8 cellular contexts compared by ENCODE assay signal in genomic region chr18:32093106-32093511, GRCh38. TPM values are rescaled to one million over a fixed set of nuclear protein-coding genes. Genes with fewer than 3 reads are reported as not detected.
A peak's percentile ranks its signal among the peaks of the same experiment; 100 is the strongest.
DNase-seq lines count a peak whose midpoint lies in the region; ATAC-seq and TF ChIP-seq lines count a peak whose summit lies in the region.

No MANE protein-coding gene starts in this region.

- no peak for TF ChIP-seq CTCF in right lobe of liver (IDR thresholded peaks at IDR 0.05)

- H3K36me3 ChIP-seq in right lobe of liver = no peaks in the 10 kb centered on the region

- ATAC-seq in HG02840 (IDR thresholded peaks at IDR 0.05; ENCODE audit: low FRiP score, unreplicated experiment) = peak; percentile 27
- peak in 3 of 4 donors; percentile 2 to 5 (median 5) for ATAC-seq in right lobe of liver

- DNase-seq in activated gamma-delta T cell treated with Interleukin-2 at 50 U/mL for 16 hours = peak; percentile 24
- no peak for DNase-seq in activated gamma-delta T cell (lab: John Stamatoyannopoulos, UW)
- peak; percentile 81 for DNase-seq in NCI-H146 (lab: John Stamatoyannopoulos, UW)
- DNase-seq in activated CD4-positive, alpha-beta T cell treated with anti-CD3 and anti-CD28 coated beads for 4 hours = peak; percentile 22 to 34
- peak; percentile 17 for DNase-seq in effector CD4-positive, alpha-beta T cell
- DNase-seq in right lobe of liver = peak in 2 of 3 donors; percentile 57 to 68
- DNase-seq in stimulated activated CD8-positive, alpha-beta memory T cell treated with anti-CD3 and anti-CD28 coated beads, Interleukin-12 subunit alpha, Interleukin-12 subunit beta, amount 100 ng/mL, for 4 hours (ENCODE audit: low read depth) = peak; percentile 11

- intact Hi-C loops in right lobe of liver (cut with DNase I) = no loop called here

- TF ChIP-seq POLR2A in right lobe of liver (IDR thresholded peaks at IDR 0.05) = no peak

- no peaks in the 10 kb centered on the region for H3K9me3 ChIP-seq in right lobe of liver

- H3K27ac ChIP-seq in right lobe of liver = peak overlapping the region; percentile 89 to 99 (median 97)

- H3K4me3 ChIP-seq in right lobe of liver = peak overlapping the region; percentile 83 to 87 (median 83)

- WGBS in right lobe of liver (ENCODE audit: insufficient coverage, low coverage, low lambda C conversion rate, missing lambda C conversion rate) = under 1% methylated on average over 24 of the region's 32 CpGs

- H3K4me1 ChIP-seq in right lobe of liver = peaks cover 0 to 36% (median 20%) of the 10 kb centered on the region in 4 donors

- no peaks in the 10 kb centered on the region for H3K27me3 ChIP-seq in right lobe of liver

RNA-seq across cellular contexts. Expression of gene RNF138, which starts 1.4 kb away (rescaled TPM):
- total RNA-seq in right lobe of liver = 10 to 100 TPM in 5 of 6 experiments, 1 to 10 TPM in 1; 9.3 to 17.5 (median 12.7) TPM
